Comparison of ENCODE assay signal across 24 cellular contexts in genomic region chr7:26367219-26367711, GRCh38.
"Had no signal": no experiment of that assay in that cellular context is flagged by ENCODE, and none has a peak within 500 bp of the region (broad histone marks: within the 10 kb centered on the region; RNA-seq: fewer than 3 reads in every experiment).

No MANE protein-coding gene starts in this region.

- H3K4me3 Mint-ChIP-seq: natural killer cell; neural progenitor cell; stimulated activated naive B cell treated with anti-CD40 and anti-IgM and Interleukin-4, amounts not matched to agents 10 μg/mL and 1 μg/mL and 100 μg/mL, for 72 hours had no signal

- H3K27ac Mint-ChIP-seq: natural killer cell; neural progenitor cell; progenitor cell of endocrine pancreas; stimulated activated naive B cell treated with anti-CD40 and anti-IgM and Interleukin-4, amounts not matched to agents 10 μg/mL and 1 μg/mL and 100 μg/mL, for 72 hours had no signal

- H3K27ac ChIP-seq: heart right ventricle, neural progenitor cell, ovary, spleen, stomach, thoracic aorta, transverse colon had no signal

- H3K9me3 ChIP-seq: heart right ventricle, ovary, spleen, stomach, thoracic aorta, transverse colon had no signal

- H3K4me3 ChIP-seq: dorsolateral prefrontal cortex, heart right ventricle, neural progenitor cell, ovary, spleen, stomach, thoracic aorta, transverse colon had no signal

- H3K4me1 ChIP-seq: neural progenitor cell had no signal

- DNase-seq: central memory CD4-positive, alpha-beta T cell; cortex of kidney; dorsolateral prefrontal cortex; effector CD8-positive, alpha-beta T cell; heart right ventricle; hypothalamus; islet precursor cell; left cardiac atrium; left ventricle myocardium superior; natural killer cell; nucleus accumbens; ovary; spleen; stimulated activated CD4-positive, alpha-beta T cell treated with anti-CD3 and anti-CD28 coated beads, Interleukin-15, amount 100 ng/mL, for 24 hours; stimulated activated CD4-positive, alpha-beta T cell treated with anti-CD3 and anti-CD28 coated beads, Interleukin-1b, Interleukin-23, amount 100 ng/mL, for 48 hours; stimulated activated CD4-positive, alpha-beta T cell treated with anti-CD3 and anti-CD28 coated beads, Interleukin-4, amount 100 ng/mL, for 24 hours; stimulated activated naive B cell treated with anti-CD40 and anti-IgM and Interleukin-4, amounts not matched to agents 10 μg/mL and 1 μg/mL and 100 μg/mL, for 72 hours; stomach; transverse colon had no signal

- H3K27me3 ChIP-seq: neural progenitor cell, ovary had no signal

- H3K36me3 ChIP-seq: neural progenitor cell, ovary, stomach, thoracic aorta, transverse colon had no signal

- H3K27me3 Mint-ChIP-seq: progenitor cell of endocrine pancreas; stimulated activated naive B cell treated with anti-CD40 and anti-IgM and Interleukin-4, amounts not matched to agents 10 μg/mL and 1 μg/mL and 100 μg/mL, for 72 hours had no signal

- ATAC-seq: esophagus mucosa, heart right ventricle, left cardiac atrium, left ventricle myocardium superior, natural killer cell, sciatic nerve had no signal

- H3K9me3 Mint-ChIP-seq: natural killer cell; neural progenitor cell; stimulated activated naive B cell treated with anti-CD40 and anti-IgM and Interleukin-4, amounts not matched to agents 10 μg/mL and 1 μg/mL and 100 μg/mL, for 72 hours had no signal
